9 cellular contexts compared by ENCODE assay signal in genomic region chr17:15261818-15262290, GRCh38. TPM values are rescaled to one million over a fixed set of nuclear protein-coding genes. Genes with fewer than 3 reads are reported as not detected.
DNase-seq lines count a peak whose midpoint lies in the region; ATAC-seq, FAIRE-seq and TF ChIP-seq lines count a peak whose summit lies in the region.
"Had no signal": no experiment of that assay in that cellular context is flagged by ENCODE, and none has a peak within 500 bp of the region (broad histone marks: within the 10 kb centered on the region; RNA-seq: fewer than 3 reads in every experiment).

No MANE protein-coding gene starts in this region.

- WGBS in mammary epithelial cell (ENCODE audit: low coverage, missing lambda C conversion rate), result 14% methylated on average over 1 of the region's 9 CpGs
- 2 to 11% (median 6%) methylated on average over 9 of the region's 9 CpGs for WGBS in small intestine, 3 donors

- H3K9me3 Mint-ChIP-seq in activated CD8-positive, alpha-beta memory T cell treated with anti-CD3 and anti-CD28 coated beads, Interleukin-2, amount 10 ng/mL, durations not matched to agents 7 days and 5 days (ENCODE audit: low read depth), result no peaks in the 10 kb centered on the region

- H3K27ac ChIP-seq in mammary epithelial cell (ENCODE audit: insufficient read depth, low read depth, low read length), result no peak overlapping the region
- peak overlapping the region; percentile 28 to 95 for H3K27ac ChIP-seq in small intestine (ENCODE audit: low read depth in 1 of 2, low read length in 1 of 2)
- H3K27ac ChIP-seq: epithelial cell of prostate had no signal

- dilution Hi-C loops in mammary epithelial cell (cut with HindIII; ENCODE audit: low sequenced_read_pairs), result no loop called here

- DNase-seq in HCEC 1CT (peak; percentile 20), mammary epithelial cell (peak; percentile 40), iris pigment epithelial cell (ENCODE audit: low read depth) (peak; percentile 44), small intestine (peak; percentile 40)
- DNase-seq in activated CD8-positive, alpha-beta memory T cell treated with anti-CD3 and anti-CD28 coated beads, Interleukin-2, amount 10 ng/mL, durations not matched to agents 7 days and 5 days, result no peak
- no peak for DNase-seq in stimulated activated CD4-positive, alpha-beta T cell treated with anti-CD3 and anti-CD28 coated beads, Interleukin-2, amount 100 ng/mL, for 24 hours

- H3K36me3 ChIP-seq in mammary epithelial cell (ENCODE audit: insufficient read depth, low read length), result no peaks in the 10 kb centered on the region
- peaks cover 1 to 2% of the 10 kb centered on the region in 2 donors for H3K36me3 ChIP-seq in small intestine (ENCODE audit: control insufficient read depth in 2 of 2, insufficient read depth in 2 of 2, low read length in 2 of 2)

- no peaks in the 10 kb centered on the region for H3K36me3 Mint-ChIP-seq in activated CD8-positive, alpha-beta memory T cell treated with anti-CD3 and anti-CD28 coated beads, Interleukin-2, amount 10 ng/mL, durations not matched to agents 7 days and 5 days

- peaks cover 6% of the 10 kb centered on the region for H3K79me2 ChIP-seq in mammary epithelial cell (ENCODE audit: insufficient read depth, low read length)

- H3K4me1 Mint-ChIP-seq in activated CD8-positive, alpha-beta memory T cell treated with anti-CD3 and anti-CD28 coated beads, Interleukin-2, amount 10 ng/mL, durations not matched to agents 7 days and 5 days, result peaks cover 17% of the 10 kb centered on the region

- no peaks in the 10 kb centered on the region for H3K9me3 ChIP-seq in mammary epithelial cell (replicated peaks; ENCODE audit: insufficient read depth, low read length)
- H3K9me3 ChIP-seq in small intestine (ENCODE audit: control insufficient read depth, low read depth), result no peaks in the 10 kb centered on the region

- H3K9ac ChIP-seq in mammary epithelial cell (ENCODE audit: insufficient read depth, low read length), result peak overlapping the region; percentile 61

- ATAC-seq in GM21360 (IDR thresholded peaks at IDR 0.05; ENCODE audit: unreplicated experiment), result no peak
- no peak for ATAC-seq in HG03521 (IDR thresholded peaks at IDR 0.05; ENCODE audit: unreplicated experiment)
- no peak for ATAC-seq in activated CD8-positive, alpha-beta memory T cell treated with anti-CD3 and anti-CD28 coated beads, Interleukin-2, amount 10 ng/mL, durations not matched to agents 7 days and 5 days

- TF ChIP-seq CTCF in mammary epithelial cell (conservative IDR thresholded peaks at IDR 0.05 in 1 of 2, IDR thresholded peaks at IDR 0.05 in 1 of 2; ENCODE audit: extremely low read depth in 1 of 2, insufficient read depth in 1 of 2, low read depth in 1 of 2, low read length in 2 of 2), result no peak

- intact Hi-C loops in mammary epithelial cell (cut with micrococcal nuclease), result loop anchor here (2.0 kb wide), 1 partner anchor 17 kb away; no protein-coding TSS in a partner anchor

- H3K4me3 Mint-ChIP-seq in activated CD8-positive, alpha-beta memory T cell treated with anti-CD3 and anti-CD28 coated beads, Interleukin-2, amount 10 ng/mL, durations not matched to agents 7 days and 5 days, result no peak overlapping the region

- peaks cover 93% of the 10 kb centered on the region for H3K27me3 Mint-ChIP-seq in activated CD8-positive, alpha-beta memory T cell treated with anti-CD3 and anti-CD28 coated beads, Interleukin-2, amount 10 ng/mL, durations not matched to agents 7 days and 5 days

- no peak for FAIRE-seq in small intestine (lab: Jason Lieb, UNC)

- H3K4me2 ChIP-seq in mammary epithelial cell (ENCODE audit: insufficient read depth, low read depth, low read length), result peak overlapping the region; percentile 94

- CTCF ChIA-PET in mammary epithelial cell (lab: Charles Lee; ENCODE audit: low non-redundant PET), result interaction anchor here (0.8 to 0.9 kb wide), 2 partner anchors 163 to 241 kb away, joined by 3 to 4 read pairs; no protein-coding TSS in a partner anchor
- CTCF ChIA-PET in activated CD8-positive, alpha-beta memory T cell treated with anti-CD3 and anti-CD28 coated beads, Interleukin-2, amount 10 ng/mL, durations not matched to agents 7 days and 5 days (lab: Charles Lee), result interaction anchor here (0.7 to 0.8 kb wide), 2 partner anchors 13 to 14 kb away, joined by 3 read pairs; no protein-coding TSS in a partner anchor

- no peaks in the 10 kb centered on the region for H4K20me1 ChIP-seq in mammary epithelial cell (ENCODE audit: insufficient read depth, low read length)

- no peak overlapping the region for H3K27ac Mint-ChIP-seq in activated CD8-positive, alpha-beta memory T cell treated with anti-CD3 and anti-CD28 coated beads, Interleukin-2, amount 10 ng/mL, durations not matched to agents 7 days and 5 days

- H3K4me1 ChIP-seq in mammary epithelial cell (ENCODE audit: insufficient read depth, low read length) (peaks cover 39% of the 10 kb centered on the region), small intestine (ENCODE audit: control insufficient read depth in 2 of 2, insufficient read depth in 1 of 2, low read depth in 1 of 2, low read length in 1 of 2) (peaks cover 0 to 2% of the 10 kb centered on the region in 2 donors)

- H2AFZ ChIP-seq in mammary epithelial cell (ENCODE audit: low read depth, low read length), result peak overlapping the region; percentile 99

- no TSS peak for BruUV-seq in mammary epithelial cell (replicated peaks; lab: Mats Ljungman, UMichigan)

- H3K27me3 ChIP-seq in mammary epithelial cell (ENCODE audit: insufficient read depth, low read length) (no peaks in the 10 kb centered on the region), small intestine (ENCODE audit: control insufficient read depth in 2 of 2, insufficient read depth in 2 of 2, low read length in 2 of 2) (peaks cover 0 to 4% of the 10 kb centered on the region in 2 donors)

- in situ Hi-C loops in mammary epithelial cell (cut with MboI; ENCODE audit: low sequenced_read_pairs in 2 of 2), result loop anchor here (5.0 to 25.0 kb wide), 3 partner anchors 145 to 725 kb away; partner anchors contain the start of genes TTC19 (in 1 of the 2) and ZSWIM7 (in 1 of the 2)

- H3K4me3 ChIP-seq in mammary epithelial cell (replicated peaks in 1 of 3; ENCODE audit: insufficient read depth in 1 of 3, low read depth in 2 of 3, low read length in 3 of 3), result peak overlapping the region; percentile 68 to 79 (median 77)
- peak overlapping the region; percentile 52 to 61 for H3K4me3 ChIP-seq in small intestine (ENCODE audit: low read depth in 1 of 2, low read length in 2 of 2)

RNA-seq across cellular contexts. Expression of gene PMP22, which starts 3.3 kb away (rescaled TPM):
- 10 to 100 TPM in 1 of 2 donors, 1 to 10 TPM in 1; 7.4 to 61.5 TPM for total RNA-seq in mammary epithelial cell
- polyA plus RNA-seq in mammary epithelial cell (23.4 TPM), small intestine (10 to 100 TPM; 68.9 to 89.4 (median 88.8) TPM)
- polyA minus RNA-seq in mammary epithelial cell, result 61.1 TPM
- total RNA-seq in activated CD8-positive, alpha-beta memory T cell treated with anti-CD3 and anti-CD28 coated beads, Interleukin-2, amount 10 ng/mL, durations not matched to agents 7 days and 5 days, result not detected

Comparison
In these comparisons a context has a peak if more than half of its experiments do, and no peak if none do; other contexts are left out.
1. DNase-seq: peak in HCEC 1CT (single experiment), mammary epithelial cell (single experiment), iris pigment epithelial cell (single experiment) and small intestine (single experiment); none in activated CD8-positive, alpha-beta memory T cell treated with anti-CD3 and anti-CD28 coated beads, Interleukin-2, amount 10 ng/mL, durations not matched to agents 7 days and 5 days (single experiment) and stimulated activated CD4-positive, alpha-beta T cell treated with anti-CD3 and anti-CD28 coated beads, Interleukin-2, amount 100 ng/mL, for 24 hours (0 of 2).
2. RNA of gene PMP22, which starts 3.3 kb away (total RNA-seq): 7.4 to 61.5 TPM in mammary epithelial cell; not detected in activated CD8-positive, alpha-beta memory T cell treated with anti-CD3 and anti-CD28 coated beads, Interleukin-2, amount 10 ng/mL, durations not matched to agents 7 days and 5 days; every median in the first group is over 4 times any median in the second.